ENCODE assay signal across 1 cellular context in the genomic region with DNA sequence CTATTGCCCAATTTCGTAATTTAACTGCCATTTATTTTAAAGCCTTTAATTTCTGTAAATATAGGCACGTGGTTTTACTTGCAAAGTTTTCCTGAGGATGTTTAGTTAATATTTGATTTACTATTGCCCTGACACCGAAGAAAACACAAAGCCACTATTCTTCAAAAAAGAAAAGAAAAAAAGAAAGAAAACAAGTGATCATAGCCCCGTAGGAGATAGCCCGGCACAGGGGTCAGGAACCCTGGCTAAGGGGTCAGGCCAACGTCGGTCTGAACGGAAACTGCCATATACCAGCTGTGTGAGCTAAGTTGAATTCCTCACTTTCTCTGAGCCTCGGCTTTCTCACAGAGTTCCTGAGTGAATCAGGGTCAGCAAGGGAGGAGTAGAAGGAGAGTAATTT.
TF ChIP-seq lines count a peak whose summit lies in the region.

No MANE protein-coding gene starts in this region.

TF ChIP-seq in HCT116, 20 proteins besides CTCF, POLR2A, EP300 and RAD21:
- TF ChIP-seq, protein P1, sequence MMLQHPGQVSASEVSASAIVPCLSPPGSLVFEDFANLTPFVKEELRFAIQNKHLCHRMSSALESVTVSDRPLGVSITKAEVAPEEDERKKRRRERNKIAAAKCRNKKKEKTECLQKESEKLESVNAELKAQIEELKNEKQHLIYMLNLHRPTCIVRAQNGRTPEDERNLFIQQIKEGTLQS (IDR thresholded peaks at IDR 0.05): no peak
- TF ChIP-seq POLR2AphosphoS5 (IDR thresholded peaks at IDR 0.05; ENCODE audit: low read depth, low read length) (no peak), ELF1 (IDR thresholded peaks at IDR 0.05; ENCODE audit: borderline replicate concordance, low read depth) (no peak), SP1 (IDR thresholded peaks at IDR 0.05; ENCODE audit: low read depth) (no peak), CBX3 (IDR thresholded peaks at IDR 0.05; ENCODE audit: low read depth) (no peak), CEBPB (IDR thresholded peaks at IDR 0.05; ENCODE audit: low read depth) (no peak), EZH2 (IDR thresholded peaks at IDR 0.05) (no peak), EZH2phosphoT487 (IDR thresholded peaks at IDR 0.05; ENCODE audit: borderline replicate concordance) (no peak), YY1 (IDR thresholded peaks at IDR 0.05; ENCODE audit: extremely low read depth, insufficient replicate concordance, low read depth, low read length) (no peak), FOSL1 (IDR thresholded peaks at IDR 0.05; ENCODE audit: low read depth) (no peak), ZNF274 (IDR thresholded peaks at IDR 0.05; ENCODE audit: low read depth, low read length) (no peak), JUND (IDR thresholded peaks at IDR 0.05) (no peak), SRF (IDR thresholded peaks at IDR 0.05; ENCODE audit: low read depth) (no peak), EGR1 (IDR thresholded peaks at IDR 0.05; ENCODE audit: low read depth) (no peak)
- TF ChIP-seq, protein P2, sequence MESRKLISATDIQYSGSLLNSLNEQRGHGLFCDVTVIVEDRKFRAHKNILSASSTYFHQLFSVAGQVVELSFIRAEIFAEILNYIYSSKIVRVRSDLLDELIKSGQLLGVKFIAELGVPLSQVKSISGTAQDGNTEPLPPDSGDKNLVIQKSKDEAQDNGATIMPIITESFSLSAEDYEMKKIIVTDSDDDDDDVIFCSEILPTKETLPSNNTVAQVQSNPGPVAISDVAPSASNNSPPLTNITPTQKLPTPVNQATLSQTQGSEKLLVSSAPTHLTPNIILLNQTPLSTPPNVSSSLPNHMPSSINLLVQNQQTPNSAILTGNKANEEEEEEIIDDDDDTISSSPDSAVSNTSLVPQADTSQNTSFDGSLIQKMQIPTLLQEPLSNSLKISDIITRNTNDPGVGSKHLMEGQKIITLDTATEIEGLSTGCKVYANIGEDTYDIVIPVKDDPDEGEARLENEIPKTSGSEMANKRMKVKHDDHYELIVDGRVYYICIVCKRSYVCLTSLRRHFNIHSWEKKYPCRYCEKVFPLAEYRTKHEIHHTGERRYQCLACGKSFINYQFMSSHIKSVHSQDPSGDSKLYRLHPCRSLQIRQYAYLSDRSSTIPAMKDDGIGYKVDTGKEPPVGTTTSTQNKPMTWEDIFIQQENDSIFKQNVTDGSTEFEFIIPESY (IDR thresholded peaks at IDR 0.05; ENCODE audit: extremely low read depth, insufficient replicate concordance, low read length): no peak
- TF ChIP-seq, protein P3, sequence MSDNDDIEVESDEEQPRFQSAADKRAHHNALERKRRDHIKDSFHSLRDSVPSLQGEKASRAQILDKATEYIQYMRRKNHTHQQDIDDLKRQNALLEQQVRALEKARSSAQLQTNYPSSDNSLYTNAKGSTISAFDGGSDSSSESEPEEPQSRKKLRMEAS (IDR thresholded peaks at IDR 0.05): no peak
- TF ChIP-seq, protein P4, sequence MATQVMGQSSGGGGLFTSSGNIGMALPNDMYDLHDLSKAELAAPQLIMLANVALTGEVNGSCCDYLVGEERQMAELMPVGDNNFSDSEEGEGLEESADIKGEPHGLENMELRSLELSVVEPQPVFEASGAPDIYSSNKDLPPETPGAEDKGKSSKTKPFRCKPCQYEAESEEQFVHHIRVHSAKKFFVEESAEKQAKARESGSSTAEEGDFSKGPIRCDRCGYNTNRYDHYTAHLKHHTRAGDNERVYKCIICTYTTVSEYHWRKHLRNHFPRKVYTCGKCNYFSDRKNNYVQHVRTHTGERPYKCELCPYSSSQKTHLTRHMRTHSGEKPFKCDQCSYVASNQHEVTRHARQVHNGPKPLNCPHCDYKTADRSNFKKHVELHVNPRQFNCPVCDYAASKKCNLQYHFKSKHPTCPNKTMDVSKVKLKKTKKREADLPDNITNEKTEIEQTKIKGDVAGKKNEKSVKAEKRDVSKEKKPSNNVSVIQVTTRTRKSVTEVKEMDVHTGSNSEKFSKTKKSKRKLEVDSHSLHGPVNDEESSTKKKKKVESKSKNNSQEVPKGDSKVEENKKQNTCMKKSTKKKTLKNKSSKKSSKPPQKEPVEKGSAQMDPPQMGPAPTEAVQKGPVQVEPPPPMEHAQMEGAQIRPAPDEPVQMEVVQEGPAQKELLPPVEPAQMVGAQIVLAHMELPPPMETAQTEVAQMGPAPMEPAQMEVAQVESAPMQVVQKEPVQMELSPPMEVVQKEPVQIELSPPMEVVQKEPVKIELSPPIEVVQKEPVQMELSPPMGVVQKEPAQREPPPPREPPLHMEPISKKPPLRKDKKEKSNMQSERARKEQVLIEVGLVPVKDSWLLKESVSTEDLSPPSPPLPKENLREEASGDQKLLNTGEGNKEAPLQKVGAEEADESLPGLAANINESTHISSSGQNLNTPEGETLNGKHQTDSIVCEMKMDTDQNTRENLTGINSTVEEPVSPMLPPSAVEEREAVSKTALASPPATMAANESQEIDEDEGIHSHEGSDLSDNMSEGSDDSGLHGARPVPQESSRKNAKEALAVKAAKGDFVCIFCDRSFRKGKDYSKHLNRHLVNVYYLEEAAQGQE (IDR thresholded peaks at IDR 0.05; ENCODE audit: low read depth): no peak
